ENCODE assay signal across 8 cellular contexts in genomic region chr1:89987170-89987819, GRCh38. TPM values are rescaled to one million over a fixed set of nuclear protein-coding genes. Genes with fewer than 3 reads are reported as not detected.
DNase-seq lines count a peak whose midpoint lies in the region; ATAC-seq, FAIRE-seq and TF ChIP-seq lines count a peak whose summit lies in the region.

No MANE protein-coding gene starts in this region.

- no peak overlapping the region for H3K9ac ChIP-seq in kidney (ENCODE audit: low read length in 2 of 2)

- FAIRE-seq in A204.1 (lab: Jason Lieb, UNC): peak; percentile 97
- peak; percentile 69 for FAIRE-seq in kidney (lab: Jason Lieb, UNC)

- DNase-seq in NCI-H187 treated with DMSO at 0.1 percent for 48 hours (lab: John Stamatoyannopoulos, UW) (peak; percentile 29), T-helper 1 cell (peak in 4 of 5 donors; percentile 28 to 69 (median 34)), caudate nucleus (lab: John Stamatoyannopoulos, UW) (peak in 31 of 61 donors; percentile 2 to 81 (median 33)), kidney (no peak)
- peak; percentile 12 to 30 for DNase-seq in stimulated activated CD8-positive, alpha-beta memory T cell treated with anti-CD3 and anti-CD28 coated beads, Interleukin-4, amount 100 ng/mL, for 4 hours (ENCODE audit: low read depth in 2 of 2, low spot score in 1 of 2)

- no peak overlapping the region for H3K4me3 ChIP-seq in GM12875 (ENCODE audit: low read depth, low read length)
- H3K4me3 ChIP-seq in kidney (ENCODE audit: low read length in 2 of 2): no peak overlapping the region

- H3K27ac ChIP-seq in caudate nucleus (ENCODE audit: low read depth, low read length) (no peak overlapping the region), kidney (ENCODE audit: low read depth in 2 of 2, low read length in 2 of 2) (no peak overlapping the region)

- TF ChIP-seq CTCF in GM12875 (IDR thresholded peaks at IDR 0.05; ENCODE audit: borderline replicate concordance, insufficient read depth, low read depth, low read length) (peak; percentile 64; the same call in 1 of the 2 replicates), kidney (IDR thresholded peaks at IDR 0.05; ENCODE audit: borderline replicate concordance, extremely low read depth, insufficient read depth) (peak; percentile 85)

- no peaks in the 10 kb centered on the region for H3K4me1 ChIP-seq in kidney (ENCODE audit: control insufficient read depth in 1 of 2, insufficient read depth in 1 of 2, low read depth in 1 of 2, low read length in 2 of 2)

- no peaks in the 10 kb centered on the region for H3K36me3 ChIP-seq in kidney (ENCODE audit: control insufficient read depth in 1 of 2, insufficient read depth in 2 of 2, low read length in 2 of 2)

- no peaks in the 10 kb centered on the region for H3K9me3 ChIP-seq in kidney (ENCODE audit: control insufficient read depth in 1 of 2, low read length in 2 of 2)

- intact Hi-C loops in kidney (cut with DNase I): loop anchor here (5.0 kb wide), 1 partner anchor 185 kb away; no protein-coding TSS in a partner anchor

- ATAC-seq in HG02943 (IDR thresholded peaks at IDR 0.05; ENCODE audit: low read depth, unreplicated experiment): peak; percentile 57

RNA-seq across cellular contexts. Expression of gene ZNF326, which starts 7.6 kb away (rescaled TPM):
- 25.6 TPM for total RNA-seq in kidney
- 10.6 TPM for polyA plus RNA-seq in kidney (ENCODE audit: insufficient read depth, low read depth, low replicate concordance)
